ENCODE assay signal across 33 cellular contexts in the genomic region with DNA sequence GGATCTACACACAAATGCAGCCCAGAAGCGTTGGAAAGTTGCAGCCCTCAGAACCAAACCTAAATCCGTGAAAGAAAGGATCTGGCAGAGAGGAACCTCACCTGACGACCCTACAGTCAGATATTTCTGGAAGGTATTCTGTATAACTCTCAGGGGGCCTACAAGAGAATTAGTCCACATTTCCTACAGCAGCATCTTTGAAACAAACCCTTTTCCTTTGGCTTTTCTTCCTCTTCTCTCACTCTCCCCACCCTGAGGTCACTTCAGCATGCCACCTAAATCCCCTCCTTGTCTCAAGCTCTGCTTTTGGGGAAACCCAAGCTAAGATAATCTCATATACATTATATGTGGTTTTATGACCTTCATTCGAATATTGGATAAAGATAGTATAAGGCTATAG.
"Had no signal": no experiment of that assay in that cellular context is flagged by ENCODE, and none has a peak within 500 bp of the region (broad histone marks: within the 10 kb centered on the region; RNA-seq: fewer than 3 reads in every experiment).

No MANE protein-coding gene starts in this region.

- H3K27me3 ChIP-seq: MG63 had no signal

- H3K9ac ChIP-seq: KMS-11 had no signal

- H3K4me3 ChIP-seq: MG63 had no signal

- H3K27ac ChIP-seq: KMS-11 had no signal

- H3K36me3 ChIP-seq: MG63 had no signal

- H3K9me3 ChIP-seq: MG63 had no signal

- H3K4me2 ChIP-seq: KMS-11 had no signal

- DNase-seq: Karpas-422, Kasumi-1, MG63, MV-4-11, NCI-H1048, NCI-H1092, NCI-H1092 treated with DMSO at 0.1 percent for 48 hours, NCI-H1105, NCI-H1105 treated with DMSO at 0.1 percent for 48 hours, NCI-H1417, NCI-H1417 treated with DMSO at 0.1 percent for 48 hours, NCI-H1436, NCI-H1436 treated with DMSO at 0.1 percent for 48 hours, NCI-H146, NCI-H1694, NCI-H1694 treated with DMSO at 0.1 percent for 48 hours, NCI-H187, NCI-H187 treated with DMSO at 0.1 percent for 48 hours, NCI-H1930, NCI-H2029, NCI-H2029 treated with DMSO at 0.1 percent for 48 hours, NCI-H2081, NCI-H2081 treated with DMSO at 0.1 percent for 48 hours, NCI-H2107, NCI-H2171, NCI-H2171 treated with DMSO at 0.1 percent for 48 hours, NCI-H2227 treated with DMSO at 0.1 percent for 48 hours, NCI-H226, NCI-H345, NCI-H446, NCI-H446 treated with DMSO at 0.1 percent for 48 hours, NCI-H510A had no signal
